19 cellular contexts compared by ENCODE assay signal in genomic region chr1:35945327-35945726, GRCh38.
"Had no signal": no experiment of that assay in that cellular context is flagged by ENCODE, and none has a peak within 500 bp of the region (broad histone marks: within the 10 kb centered on the region; RNA-seq: fewer than 3 reads in every experiment).

No MANE protein-coding gene starts in this region.

- H3K9me3 Mint-ChIP-seq: activated CD4-positive, alpha-beta memory T cell treated with anti-CD3 and anti-CD28 coated beads, Interleukin-2, amount 10 ng/mL, durations not matched to agents 7 days and 5 days; activated CD4-positive, alpha-beta T cell treated with anti-CD3 and anti-CD28 coated beads, Interleukin-2, amount 10 ng/mL, durations not matched to agents 24 days and 14 days; central memory CD8-positive, alpha-beta T cell; naive thymus-derived CD4-positive, alpha-beta T cell; neural progenitor cell had no signal

- H3K36me3 ChIP-seq: breast epithelium, colonic mucosa, neural progenitor cell, sigmoid colon had no signal

- H3K9me3 ChIP-seq: breast epithelium, colonic mucosa, sigmoid colon, testis, upper lobe of left lung had no signal

- H3K4me3 Mint-ChIP-seq: activated CD4-positive, alpha-beta memory T cell treated with anti-CD3 and anti-CD28 coated beads, Interleukin-2, amount 10 ng/mL, durations not matched to agents 7 days and 5 days; activated CD4-positive, alpha-beta T cell treated with anti-CD3 and anti-CD28 coated beads, Interleukin-2, amount 10 ng/mL, durations not matched to agents 24 days and 14 days; activated naive CD8-positive, alpha-beta T cell treated with anti-CD3 and anti-CD28 coated beads for 36 hours; central memory CD8-positive, alpha-beta T cell; naive thymus-derived CD4-positive, alpha-beta T cell; neural progenitor cell had no signal

- H3K4me3 ChIP-seq: breast epithelium, colonic mucosa, neural progenitor cell, sigmoid colon, testis, upper lobe of left lung had no signal

- DNase-seq: activated CD4-positive, alpha-beta memory T cell treated with anti-CD3 and anti-CD28 coated beads, Interleukin-2, amount 10 ng/mL, durations not matched to agents 7 days and 5 days; activated CD4-positive, alpha-beta T cell treated with anti-CD3 and anti-CD28 coated beads, Interleukin-2, amount 10 ng/mL, durations not matched to agents 24 days and 14 days; activated naive CD4-positive, alpha-beta T cell treated with Interleukin-2 at 50 U/mL for 16 hours; activated naive CD8-positive, alpha-beta T cell treated with anti-CD3 and anti-CD28 coated beads for 36 hours; activated T-cell treated with anti-CD3 and anti-CD28 coated beads, Interleukin-2, amount 50 U/mL, for 48 hours; colonic mucosa; erythroblast; foreskin fibroblast; left colon; naive thymus-derived CD4-positive, alpha-beta T cell; sigmoid colon; stimulated activated CD4-positive, alpha-beta T cell treated with anti-CD3 and anti-CD28 coated beads, Interleukin-4, amount 100 ng/mL, for 1 hour; stimulated activated naive CD4-positive, alpha-beta T cell; testis; upper lobe of left lung had no signal

- H3K27ac ChIP-seq: breast epithelium, colonic mucosa, neural progenitor cell, sigmoid colon, testis, upper lobe of left lung had no signal

- H3K4me1 Mint-ChIP-seq: neural progenitor cell had no signal

- H3K36me3 Mint-ChIP-seq: neural progenitor cell had no signal

- H3K27me3 Mint-ChIP-seq: activated CD4-positive, alpha-beta memory T cell treated with anti-CD3 and anti-CD28 coated beads, Interleukin-2, amount 10 ng/mL, durations not matched to agents 7 days and 5 days; activated CD4-positive, alpha-beta T cell treated with anti-CD3 and anti-CD28 coated beads, Interleukin-2, amount 10 ng/mL, durations not matched to agents 24 days and 14 days; activated naive CD8-positive, alpha-beta T cell treated with anti-CD3 and anti-CD28 coated beads for 36 hours; central memory CD8-positive, alpha-beta T cell; naive thymus-derived CD4-positive, alpha-beta T cell had no signal

- H3K27me3 ChIP-seq: breast epithelium, colonic mucosa, neural progenitor cell, sigmoid colon, testis, upper lobe of left lung had no signal

- ATAC-seq: activated CD4-positive, CD25-positive, alpha-beta regulatory T cell treated with anti-CD3 and anti-CD28 coated beads, Interleukin-2, amount 50 U/mL, for 24 hours; left colon; naive thymus-derived CD4-positive, alpha-beta T cell had no signal

- H3K4me1 ChIP-seq: breast epithelium, colonic mucosa, neural progenitor cell had no signal

- H3K27ac Mint-ChIP-seq: activated CD4-positive, alpha-beta memory T cell treated with anti-CD3 and anti-CD28 coated beads, Interleukin-2, amount 10 ng/mL, durations not matched to agents 7 days and 5 days; activated CD4-positive, alpha-beta T cell treated with anti-CD3 and anti-CD28 coated beads, Interleukin-2, amount 10 ng/mL, durations not matched to agents 24 days and 14 days; activated naive CD8-positive, alpha-beta T cell treated with anti-CD3 and anti-CD28 coated beads for 36 hours; neural progenitor cell had no signal
